In the genomic region with DNA sequence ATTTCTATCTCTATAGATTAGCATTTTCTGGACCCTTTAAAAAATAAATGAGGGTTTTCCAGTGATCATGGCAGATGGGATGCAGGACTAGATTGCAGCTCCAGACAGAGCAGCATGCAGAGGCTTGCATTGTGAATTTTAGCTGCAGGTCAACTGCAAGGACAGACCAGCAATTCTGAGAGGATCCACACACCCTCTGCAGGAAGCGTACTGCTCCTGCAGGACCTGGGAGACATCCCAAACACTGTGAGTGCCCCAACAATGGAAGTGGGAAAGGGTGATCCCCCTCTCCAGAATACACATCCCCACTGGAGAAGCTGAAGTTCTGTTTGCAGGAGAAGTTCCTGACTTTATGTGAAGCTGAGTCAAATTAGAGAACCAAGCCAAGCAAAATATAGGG, we compare ENCODE assay signal across 14 cellular contexts. TPM values are rescaled to one million over a fixed set of nuclear protein-coding genes. Genes with fewer than 3 reads are reported as not detected.
DNase-seq lines count a peak whose midpoint lies in the region; ATAC-seq and TF ChIP-seq lines count a peak whose summit lies in the region.
"Not testable (repeated sequence)": the region's sequence is repeated elsewhere in the genome, so short reads cannot be mapped to it uniquely, and the experiment has no call there.
"Had no signal": no experiment of that assay in that cellular context is flagged by ENCODE, and none has a peak within 500 bp of the region (broad histone marks: within the 10 kb centered on the region; RNA-seq: fewer than 3 reads in every experiment).

No MANE protein-coding gene starts in this region.

- not testable (repeated sequence) for H3K4me3 ChIP-seq in GM23338; RWPE2 (ENCODE audit: severe bottlenecking); epithelial cell of esophagus (ENCODE audit: low read length); neural progenitor cell

- peak; percentile 27 for ATAC-seq in GM19035 (IDR thresholded peaks at IDR 0.05; ENCODE audit: unreplicated experiment)
- peak; percentile 96 for ATAC-seq in GM23338
- ATAC-seq in HG02870 (IDR thresholded peaks at IDR 0.05; ENCODE audit: unreplicated experiment) = peak; percentile 19
- peak; percentile 4 for ATAC-seq in HG03442 (IDR thresholded peaks at IDR 0.05; ENCODE audit: unreplicated experiment)
- ATAC-seq in RWPE2 (ENCODE audit: low read depth) = peak; percentile 72

- H3K36me3 ChIP-seq in GM23338 (ENCODE audit: insufficient read depth); RWPE2 (ENCODE audit: low read depth); neural progenitor cell: not testable (repeated sequence)

- not testable (repeated sequence) for H3K4me3 Mint-ChIP-seq in GM23338, neural progenitor cell

- not testable (repeated sequence) for H3K79me2 ChIP-seq in GM23338 (replicated peaks; ENCODE audit: insufficient read depth); neural progenitor cell (ENCODE audit: low read depth)

- not testable (repeated sequence) for H3K9ac ChIP-seq in neural progenitor cell

- not testable (repeated sequence) for H3K27me3 Mint-ChIP-seq in GM23338 (ENCODE audit: insufficient read depth, low read depth, poor library complexity); neural progenitor cell (ENCODE audit: insufficient read depth, low read depth)

- H3K27ac ChIP-seq in GM23338 (ENCODE audit: low read depth); RWPE2 (ENCODE audit: poor library complexity, severe bottlenecking); neural progenitor cell: not testable (repeated sequence)

- not testable (repeated sequence) for H3K27ac Mint-ChIP-seq in GM23338, neural progenitor cell

- not testable (repeated sequence) for H3K4me1 ChIP-seq in GM23338 (ENCODE audit: insufficient read depth); RWPE2 (ENCODE audit: insufficient read depth, poor library complexity, severe bottlenecking); neural progenitor cell

- H3K27me3 ChIP-seq in GM23338 (ENCODE audit: insufficient read depth); RWPE2 (ENCODE audit: insufficient read depth, poor library complexity, severe bottlenecking); neural progenitor cell: not testable (repeated sequence)

- not testable (repeated sequence) for H3K36me3 Mint-ChIP-seq in GM23338 (ENCODE audit: low read depth); neural progenitor cell

- H3K4me1 Mint-ChIP-seq in GM23338, neural progenitor cell: not testable (repeated sequence)

- H3K9me3 Mint-ChIP-seq in GM23338, neural progenitor cell: not testable (repeated sequence)

- H4K20me1 ChIP-seq in GM23338 (replicated peaks; ENCODE audit: insufficient read depth); neural progenitor cell (ENCODE audit: low read depth): not testable (repeated sequence)

- not testable (repeated sequence) for H3F3A ChIP-seq in GM23338 (replicated peaks; ENCODE audit: low read depth); neural progenitor cell (ENCODE audit: low read depth)

- TF ChIP-seq CTCF in GM12872 (IDR thresholded peaks at IDR 0.05; ENCODE audit: insufficient read depth, low read depth, low read length) = 0 out of 3 replicates have a peak, but pooled peaks have one; percentile 12
- TF ChIP-seq CTCF in GM23338 (conservative IDR thresholded peaks at IDR 0.05; ENCODE audit: low read depth in 2 of 2) = peak; percentile 9 to 59; a peak in 2 of 4 replicates
- not testable (repeated sequence) for TF ChIP-seq CTCF in RWPE2 (IDR thresholded peaks at IDR 0.05; ENCODE audit: poor library complexity, severe bottlenecking); neural progenitor cell (IDR thresholded peaks at IDR 0.05)
- TF ChIP-seq CTCF in epithelial cell of esophagus (IDR thresholded peaks at IDR 0.05; ENCODE audit: insufficient read depth, low read depth, low read length, missing control alignments) = peak; percentile 10

- H3K9me2 ChIP-seq in GM23338 (ENCODE audit: insufficient read depth) = not testable (repeated sequence)

- H3K4me2 ChIP-seq in GM23338, neural progenitor cell: not testable (repeated sequence)

- not testable (repeated sequence) for H3K9me3 ChIP-seq in RWPE2 (ENCODE audit: severe bottlenecking); neural progenitor cell (ENCODE audit: low read depth)

- peak; percentile 47 for DNase-seq in GM23338 (ENCODE audit: low spot score)
- DNase-seq in RWPE2 (ENCODE audit: low spot score) = not testable (repeated sequence)
- DNase-seq in epithelial cell of esophagus (ENCODE audit: low read depth) = peak; percentile 6
- DNase-seq in neural progenitor cell (ENCODE audit: low spot score) = peak; percentile 20

- H2AFZ ChIP-seq in GM23338 = peak overlapping the region; percentile 87; the same call in 1 of the 2 replicates
- not testable (repeated sequence) for H2AFZ ChIP-seq in neural progenitor cell (replicated peaks)

RNA-seq across cellular contexts. Expression of a gene that starts 7.1 kb away (rescaled TPM):
- total RNA-seq in GM23338 (2014; rRNA removed; shearing (Covaris generic)) = not detected in 2 replicates
- polyA plus RNA-seq in GM23338 (2016; fragmentation: Nextera tagmentation; extraction: Ambion mirVana) = not detected in 2 replicates
- not detected in 2 replicates for total RNA-seq in neural progenitor cell (ENCODE audit: low replicate concordance)
- total RNA-seq: A673; CD4-positive, CD25-positive, alpha-beta regulatory T cell; G401; Right ventricle myocardium inferior; T-helper 1 cell treated with Interleukin-12 subunit alpha and Interleukin-12 subunit beta and Interleukin-4 antibody, amounts not matched to agents 30 ng/mL and 1 ng/mL, for 36 hours had no signal
- polyA plus RNA-seq: CD4-positive, CD25-positive, alpha-beta regulatory T cell; SK-N-SH had no signal

Comparison
In these comparisons a context has a peak if more than half of its experiments do, and no peak if none do; other contexts are left out.
1. ATAC-seq: peak in every context shown above with its lines; median percentile 96 in GM23338; 72 in RWPE2; 27 in GM19035; 19 in HG02870; 4 in HG03442.